1 cellular context compared by ENCODE assay signal in the genomic region with DNA sequence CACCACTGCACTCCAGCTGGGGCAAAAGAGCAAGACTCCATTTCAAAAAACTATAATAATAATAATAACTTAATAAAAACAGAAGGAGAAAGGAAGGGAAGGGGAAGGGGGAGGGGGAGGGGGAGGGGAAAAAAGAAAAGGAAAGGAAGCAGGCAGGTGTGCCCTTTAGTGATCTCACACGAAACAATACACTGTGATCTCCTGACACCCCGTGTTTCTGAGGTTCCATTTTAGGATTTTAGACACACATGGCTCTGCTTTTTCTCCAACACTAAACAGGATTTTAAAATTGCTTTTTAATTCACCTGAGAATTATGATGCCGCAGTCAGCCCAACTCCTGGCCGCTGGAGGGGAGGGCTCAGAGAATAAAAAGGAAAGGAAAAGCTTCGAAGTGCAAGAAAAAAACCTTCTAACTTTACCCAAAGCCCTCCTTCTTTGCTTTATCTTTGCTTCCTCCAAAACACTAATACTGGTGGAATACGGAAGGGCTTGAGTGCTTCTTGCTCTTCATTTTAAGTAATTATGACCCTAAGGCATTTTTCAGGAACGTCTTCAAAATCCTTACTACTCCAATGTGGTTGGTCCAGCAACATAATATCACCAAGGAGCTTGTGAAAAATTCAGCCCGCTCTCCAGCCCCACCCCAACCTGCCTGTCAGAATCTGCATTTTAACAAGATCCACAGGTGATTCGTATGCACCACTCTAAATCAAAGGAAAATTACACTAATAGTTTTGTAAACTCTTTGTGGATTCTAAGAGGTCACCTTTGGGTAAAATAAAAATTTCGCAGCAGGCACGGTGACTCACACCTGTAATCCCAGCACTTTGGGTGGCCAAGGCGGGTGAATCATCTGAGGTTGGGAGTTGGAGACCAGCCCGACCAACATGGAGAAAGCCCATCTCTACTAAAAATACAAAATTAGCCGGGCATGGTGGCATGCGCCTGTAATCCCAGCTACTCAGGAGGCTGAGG.
TF ChIP-seq lines count a peak whose summit lies in the region.

No MANE protein-coding gene starts in this region.

TF ChIP-seq in endothelial cell of umbilical vein, 7 proteins besides CTCF, POLR2A, EP300 and RAD21:
- TF ChIP-seq MAX (IDR thresholded peaks at IDR 0.05; ENCODE audit: insufficient read depth, insufficient read length): no peak
- no peak for TF ChIP-seq GATA2 (IDR thresholded peaks at IDR 0.05; ENCODE audit: insufficient read depth, insufficient read length, low read depth, low read length)
- no peak for TF ChIP-seq JUN (IDR thresholded peaks at IDR 0.05; ENCODE audit: borderline replicate concordance, insufficient read depth, insufficient read length, low read depth)
- TF ChIP-seq FOS (IDR thresholded peaks at IDR 0.05; ENCODE audit: borderline replicate concordance, insufficient read depth, low read length): no peak
- no peak for TF ChIP-seq EZH2 (IDR thresholded peaks at IDR 0.05; ENCODE audit: borderline replicate concordance, low read depth, low read length, severe bottlenecking)
- no peak for TF ChIP-seq MYC (IDR thresholded peaks at IDR 0.05; ENCODE audit: low read depth, low read length)
- TF ChIP-seq POLR2AphosphoS5 (IDR thresholded peaks at IDR 0.05; ENCODE audit: insufficient read depth, low read depth, low read length): no peak
